1 cellular context compared by ENCODE assay signal in genomic region chr1:54272134-54272533, GRCh38.
TF ChIP-seq lines count a peak whose summit lies in the region.

No MANE protein-coding gene starts in this region.

TF ChIP-seq in GM23338, 12 proteins besides CTCF, POLR2A, EP300 and RAD21 (continued from another document):
- TF ChIP-seq REST (IDR thresholded peaks at IDR 0.05; ENCODE audit: unreplicated experiment) (no peak), POLR2AphosphoS5 (IDR thresholded peaks at IDR 0.05; ENCODE audit: low read depth) (no peak), NANOG (IDR thresholded peaks at IDR 0.05; ENCODE audit: borderline replicate concordance) (no peak)
- TF ChIP-seq, protein P1, sequence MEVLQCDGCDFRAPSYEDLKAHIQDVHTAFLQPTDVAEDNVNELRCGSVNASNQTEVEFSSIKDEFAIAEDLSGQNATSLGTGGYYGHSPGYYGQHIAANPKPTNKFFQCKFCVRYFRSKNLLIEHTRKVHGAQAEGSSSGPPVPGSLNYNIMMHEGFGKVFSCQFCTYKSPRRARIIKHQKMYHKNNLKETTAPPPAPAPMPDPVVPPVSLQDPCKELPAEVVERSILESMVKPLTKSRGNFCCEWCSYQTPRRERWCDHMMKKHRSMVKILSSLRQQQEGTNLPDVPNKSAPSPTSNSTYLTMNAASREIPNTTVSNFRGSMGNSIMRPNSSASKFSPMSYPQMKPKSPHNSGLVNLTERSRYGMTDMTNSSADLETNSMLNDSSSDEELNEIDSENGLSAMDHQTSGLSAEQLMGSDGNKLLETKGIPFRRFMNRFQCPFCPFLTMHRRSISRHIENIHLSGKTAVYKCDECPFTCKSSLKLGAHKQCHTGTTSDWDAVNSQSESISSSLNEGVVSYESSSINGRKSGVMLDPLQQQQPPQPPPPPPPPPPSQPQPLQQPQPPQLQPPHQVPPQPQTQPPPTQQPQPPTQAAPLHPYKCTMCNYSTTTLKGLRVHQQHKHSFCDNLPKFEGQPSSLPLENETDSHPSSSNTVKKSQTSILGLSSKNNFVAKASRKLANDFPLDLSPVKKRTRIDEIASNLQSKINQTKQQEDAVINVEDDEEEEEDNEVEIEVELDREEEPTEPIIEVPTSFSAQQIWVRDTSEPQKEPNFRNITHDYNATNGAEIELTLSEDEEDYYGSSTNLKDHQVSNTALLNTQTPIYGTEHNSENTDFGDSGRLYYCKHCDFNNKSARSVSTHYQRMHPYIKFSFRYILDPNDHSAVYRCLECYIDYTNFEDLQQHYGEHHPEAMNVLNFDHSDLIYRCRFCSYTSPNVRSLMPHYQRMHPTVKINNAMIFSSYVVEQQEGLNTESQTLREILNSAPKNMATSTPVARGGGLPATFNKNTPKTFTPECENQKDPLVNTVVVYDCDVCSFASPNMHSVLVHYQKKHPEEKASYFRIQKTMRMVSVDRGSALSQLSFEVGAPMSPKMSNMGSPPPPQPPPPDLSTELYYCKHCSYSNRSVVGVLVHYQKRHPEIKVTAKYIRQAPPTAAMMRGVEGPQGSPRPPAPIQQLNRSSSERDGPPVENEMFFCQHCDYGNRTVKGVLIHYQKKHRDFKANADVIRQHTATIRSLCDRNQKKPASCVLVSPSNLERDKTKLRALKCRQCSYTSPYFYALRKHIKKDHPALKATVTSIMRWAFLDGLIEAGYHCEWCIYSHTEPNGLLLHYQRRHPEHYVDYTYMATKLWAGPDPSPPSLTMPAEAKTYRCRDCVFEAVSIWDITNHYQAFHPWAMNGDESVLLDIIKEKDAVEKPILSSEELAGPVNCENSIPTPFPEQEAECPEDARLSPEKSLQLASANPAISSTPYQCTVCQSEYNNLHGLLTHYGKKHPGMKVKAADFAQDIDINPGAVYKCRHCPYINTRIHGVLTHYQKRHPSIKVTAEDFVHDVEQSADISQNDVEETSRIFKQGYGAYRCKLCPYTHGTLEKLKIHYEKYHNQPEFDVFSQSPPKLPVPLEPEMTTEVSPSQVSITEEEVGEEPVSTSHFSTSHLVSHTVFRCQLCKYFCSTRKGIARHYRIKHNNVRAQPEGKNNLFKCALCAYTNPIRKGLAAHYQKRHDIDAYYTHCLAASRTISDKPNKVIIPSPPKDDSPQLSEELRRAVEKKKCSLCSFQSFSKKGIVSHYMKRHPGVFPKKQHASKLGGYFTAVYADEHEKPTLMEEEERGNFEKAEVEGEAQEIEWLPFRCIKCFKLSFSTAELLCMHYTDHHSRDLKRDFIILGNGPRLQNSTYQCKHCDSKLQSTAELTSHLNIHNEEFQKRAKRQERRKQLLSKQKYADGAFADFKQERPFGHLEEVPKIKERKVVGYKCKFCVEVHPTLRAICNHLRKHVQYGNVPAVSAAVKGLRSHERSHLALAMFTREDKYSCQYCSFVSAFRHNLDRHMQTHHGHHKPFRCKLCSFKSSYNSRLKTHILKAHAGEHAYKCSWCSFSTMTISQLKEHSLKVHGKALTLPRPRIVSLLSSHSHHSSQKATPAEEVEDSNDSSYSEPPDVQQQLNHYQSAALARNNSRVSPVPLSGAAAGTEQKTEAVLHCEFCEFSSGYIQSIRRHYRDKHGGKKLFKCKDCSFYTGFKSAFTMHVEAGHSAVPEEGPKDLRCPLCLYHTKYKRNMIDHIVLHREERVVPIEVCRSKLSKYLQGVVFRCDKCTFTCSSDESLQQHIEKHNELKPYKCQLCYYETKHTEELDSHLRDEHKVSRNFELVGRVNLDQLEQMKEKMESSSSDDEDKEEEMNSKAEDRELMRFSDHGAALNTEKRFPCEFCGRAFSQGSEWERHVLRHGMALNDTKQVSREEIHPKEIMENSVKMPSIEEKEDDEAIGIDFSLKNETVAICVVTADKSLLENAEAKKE (CRISPR knock-in tag; IDR thresholded peaks at IDR 0.05) = no peak
